In the genomic region with DNA sequence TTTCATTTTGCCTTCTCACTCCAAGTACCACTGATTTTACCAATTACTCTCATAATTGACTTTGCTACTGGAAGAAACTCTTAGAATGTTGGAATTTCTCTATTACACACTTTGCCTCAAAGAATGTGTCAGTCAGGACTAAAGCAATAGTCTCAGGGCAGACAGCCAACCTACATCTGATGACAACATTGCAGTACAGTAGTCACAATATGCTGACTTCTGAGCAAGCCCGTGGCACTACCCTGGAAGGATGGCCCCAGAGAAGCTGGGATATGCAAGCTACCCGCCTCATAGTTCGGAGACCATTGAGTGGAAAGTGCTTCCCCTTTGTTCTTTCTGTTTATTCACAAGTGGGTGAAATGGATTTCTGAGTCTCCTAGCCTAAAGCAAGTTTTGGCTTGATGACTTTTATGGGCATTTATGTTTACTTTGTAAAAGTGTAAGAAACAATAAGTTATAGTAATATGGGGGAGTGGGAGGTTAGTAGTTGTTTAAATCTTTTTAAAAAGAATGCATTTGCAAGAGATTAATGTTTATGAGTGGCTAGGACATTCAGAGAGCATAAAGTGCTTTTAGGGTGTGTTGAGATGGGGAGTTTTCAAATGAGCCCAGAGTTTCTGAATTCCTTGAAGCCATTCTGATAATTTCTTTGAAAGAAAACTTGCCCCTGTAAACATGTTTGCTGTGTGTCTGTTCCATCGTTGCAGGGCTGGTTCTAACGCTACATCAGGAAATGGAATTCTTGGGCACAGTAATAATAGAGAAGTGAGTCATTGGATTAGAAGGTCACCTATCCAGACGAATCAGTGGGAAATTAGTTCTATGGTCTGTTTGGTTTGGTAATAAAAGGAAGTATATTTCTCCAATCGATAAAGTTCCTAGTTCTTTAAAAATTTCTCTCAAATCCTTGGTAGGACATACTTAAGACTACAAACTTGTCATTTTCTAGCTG, we compare ENCODE assay signal across 11 cellular contexts.
A peak's percentile ranks its signal among the peaks of the same experiment; 100 is the strongest.
DNase-seq lines count a peak whose midpoint lies in the region; ATAC-seq and TF ChIP-seq lines count a peak whose summit lies in the region.
"Had no signal": no experiment of that assay in that cellular context is flagged by ENCODE, and none has a peak within 500 bp of the region (broad histone marks: within the 10 kb centered on the region; RNA-seq: fewer than 3 reads in every experiment).

No MANE protein-coding gene starts in this region.

- no peak for TF ChIP-seq POLR2A in IMR-90 (IDR thresholded peaks at IDR 0.05; ENCODE audit: low read depth, low read length)

- TF ChIP-seq RAD21 in IMR-90 (IDR thresholded peaks at IDR 0.05; ENCODE audit: low read length) = no peak

- no peak for TF ChIP-seq CTCF in IMR-90 (conservative IDR thresholded peaks at IDR 0.05; ENCODE audit: low read depth, low read length)
- no peak for TF ChIP-seq CTCF in brain (conservative IDR thresholded peaks at IDR 0.05)
- no peak for TF ChIP-seq CTCF in left lung (IDR thresholded peaks at IDR 0.05)

- no peaks in the 10 kb centered on the region for H4K20me1 ChIP-seq in IMR-90 (ENCODE audit: insufficient read depth, low read length)

- H3K27me3 ChIP-seq in IMR-90 (ENCODE audit: control insufficient read depth, insufficient read depth, low read length) = no peaks in the 10 kb centered on the region
- H3K27me3 ChIP-seq in left lung = no peaks in the 10 kb centered on the region
- H3K27me3 ChIP-seq: esophagus squamous epithelium, stomach had no signal

- peak overlapping the region in 3 of 5 experiments; percentile 3 to 63 (median 43) for H3K27ac Mint-ChIP-seq in brain
- H3K27ac Mint-ChIP-seq: activated naive CD4-positive, alpha-beta T cell treated with anti-CD3 and anti-CD28 coated beads, Interleukin-2, amount 50 U/mL, for 24 hours had no signal

- DNase-seq in AG08396 (ENCODE audit: low spot score) (peak; percentile 12), IMR-90 (peak; percentile 68), left lung (no peak), HuH-7.5 (ENCODE audit: low spot score) (no peak), SHP77 (lab: John Stamatoyannopoulos, UW) (no peak), GOT3 (lab: John Stamatoyannopoulos, UW) (no peak)
- DNase-seq: esophagus squamous epithelium, stomach had no signal

- peaks cover 32% of the 10 kb centered on the region for H3K4me1 Mint-ChIP-seq in brain
- H3K4me1 Mint-ChIP-seq: activated naive CD4-positive, alpha-beta T cell treated with anti-CD3 and anti-CD28 coated beads, Interleukin-2, amount 50 U/mL, for 24 hours had no signal

- H3K9me3 Mint-ChIP-seq in brain = peaks cover 0 to 14% (median 4%) of the 10 kb centered on the region in 5 experiments
- H3K9me3 Mint-ChIP-seq: activated naive CD4-positive, alpha-beta T cell treated with anti-CD3 and anti-CD28 coated beads, Interleukin-2, amount 50 U/mL, for 24 hours had no signal

- no peak overlapping the region for H3K4ac ChIP-seq in IMR-90 (ENCODE audit: low read depth, low read length)

- H3K36me3 ChIP-seq in IMR-90 (ENCODE audit: control insufficient read depth, insufficient read depth, low read length) = no peaks in the 10 kb centered on the region
- no peaks in the 10 kb centered on the region for H3K36me3 ChIP-seq in left lung
- H3K36me3 ChIP-seq: esophagus squamous epithelium, stomach had no signal

- H3K9me3 ChIP-seq in IMR-90 (ENCODE audit: control insufficient read depth, insufficient read depth, low read length) = peaks cover 1% of the 10 kb centered on the region; the same call in 1 of the 2 replicates
- no peaks in the 10 kb centered on the region for H3K9me3 ChIP-seq in left lung
- H3K9me3 ChIP-seq: esophagus squamous epithelium had no signal

- H3K27ac ChIP-seq in IMR-90 (ENCODE audit: insufficient read depth, low read length) (no peak overlapping the region), left lung (no peak overlapping the region)
- H3K27ac ChIP-seq: stomach had no signal

- H4K5ac ChIP-seq in IMR-90 (ENCODE audit: low read depth, low read length) = no peak overlapping the region

- H3K27me3 Mint-ChIP-seq in brain = peaks cover 3% of the 10 kb centered on the region

- POLR2A ChIA-PET in IMR-90 (lab: Charles Lee; ENCODE audit: unreplicated experiment) = no interaction called here

- H2AK9ac ChIP-seq in IMR-90 (replicated peaks; ENCODE audit: low read depth, low read length, poor library complexity) = no peak overlapping the region

- H2AK5ac ChIP-seq in IMR-90 (ENCODE audit: low read depth, low read length) = no peak overlapping the region

- no peaks in the 10 kb centered on the region for H3K79me1 ChIP-seq in IMR-90 (ENCODE audit: low read depth in 1 of 2, low read length in 2 of 2)

- ATAC-seq in IMR-90 (ENCODE audit: low read depth) (peak; percentile 46; the same call in 1 of the 2 replicates), left lung (peak; percentile 79), HG03571 (IDR thresholded peaks at IDR 0.05; ENCODE audit: unreplicated experiment) (no peak)

- H3K4me1 ChIP-seq in IMR-90 (ENCODE audit: control insufficient read depth, insufficient read depth, low read length) (peaks cover 7% of the 10 kb centered on the region), left lung (no peaks in the 10 kb centered on the region)

- in situ Hi-C loops in IMR-90 (cut with MboI; ENCODE audit: low sequenced_read_pairs) = no loop called here

- no peaks in the 10 kb centered on the region for H3K36me3 Mint-ChIP-seq in brain
- H3K36me3 Mint-ChIP-seq: activated naive CD4-positive, alpha-beta T cell treated with anti-CD3 and anti-CD28 coated beads, Interleukin-2, amount 50 U/mL, for 24 hours had no signal

- H4K8ac ChIP-seq in IMR-90 (ENCODE audit: low read depth in 2 of 2, low read length in 2 of 2) = no peak overlapping the region

- intact Hi-C loops in IMR-90 (cut with micrococcal nuclease) (no loop called here), left lung (cut with DNase I) (no loop called here)

- no peak overlapping the region for H3K56ac ChIP-seq in IMR-90 (ENCODE audit: extremely low read depth, insufficient read depth, low read length)

- no peaks in the 10 kb centered on the region; the same call in 1 of the 2 replicates for H3K9me1 ChIP-seq in IMR-90 (ENCODE audit: insufficient read depth, low read length)

- no CpG with 5 or more reads among the region's 7 CpGs for WGBS in IMR-90 (ENCODE audit: extremely low coverage in 2 of 2, insufficient read length in 1 of 2), 2 experiments

- no peak overlapping the region for H2BK15ac ChIP-seq in IMR-90 (ENCODE audit: low read depth, low read length)

- H3K14ac ChIP-seq in IMR-90 (replicated peaks; ENCODE audit: low read depth, low read length) = no peak overlapping the region

- H4K91ac ChIP-seq in IMR-90 (ENCODE audit: insufficient read depth, low read depth, low read length) = no peak overlapping the region

- no peak overlapping the region for H3K18ac ChIP-seq in IMR-90 (ENCODE audit: low read depth, low read length)

- 0 out of 2 replicates have a peak overlapping the region, but pooled peaks have one; percentile 20 for H3K4me2 ChIP-seq in IMR-90 (ENCODE audit: low read depth, low read length)

- no peak overlapping the region for H3K4me3 Mint-ChIP-seq in brain
- H3K4me3 Mint-ChIP-seq: activated naive CD4-positive, alpha-beta T cell treated with anti-CD3 and anti-CD28 coated beads, Interleukin-2, amount 50 U/mL, for 24 hours had no signal

- no TSS peak for BruUV-seq in IMR-90 (replicated peaks; lab: Mats Ljungman, UMichigan)

- CTCF ChIA-PET in IMR-90 (lab: Yijun Ruan, JAX) = no interaction called here

- H2AFZ ChIP-seq in IMR-90 (replicated peaks; ENCODE audit: low read length, poor library complexity) = peak overlapping the region; percentile 78

- no peak overlapping the region for H2BK5ac ChIP-seq in IMR-90 (ENCODE audit: low read depth, low read length, poor library complexity, severe bottlenecking)

- no peak overlapping the region for H3K9ac ChIP-seq in IMR-90 (ENCODE audit: low read depth, low read length)

- no peak overlapping the region for H3K23ac ChIP-seq in IMR-90 (ENCODE audit: low read depth, low read length)

- H2BK20ac ChIP-seq in IMR-90 (ENCODE audit: low read depth, low read length) = no peak overlapping the region

- dilution Hi-C loops in IMR-90 (cut with HindIII; ENCODE audit: low sequenced_read_pairs, unreplicated experiment) = no loop called here

- H2BK120ac ChIP-seq in IMR-90 (ENCODE audit: low read depth, low read length) = no peak overlapping the region

- no peak overlapping the region for H3K4me3 ChIP-seq in IMR-90 (ENCODE audit: insufficient read depth, low read depth, low read length)
- H3K4me3 ChIP-seq in left lung = no peak overlapping the region
- H3K4me3 ChIP-seq: esophagus squamous epithelium, stomach had no signal

TF ChIP-seq in IMR-90, 13 proteins besides CTCF, POLR2A, EP300 and RAD21:
- TF ChIP-seq, protein P1, sequence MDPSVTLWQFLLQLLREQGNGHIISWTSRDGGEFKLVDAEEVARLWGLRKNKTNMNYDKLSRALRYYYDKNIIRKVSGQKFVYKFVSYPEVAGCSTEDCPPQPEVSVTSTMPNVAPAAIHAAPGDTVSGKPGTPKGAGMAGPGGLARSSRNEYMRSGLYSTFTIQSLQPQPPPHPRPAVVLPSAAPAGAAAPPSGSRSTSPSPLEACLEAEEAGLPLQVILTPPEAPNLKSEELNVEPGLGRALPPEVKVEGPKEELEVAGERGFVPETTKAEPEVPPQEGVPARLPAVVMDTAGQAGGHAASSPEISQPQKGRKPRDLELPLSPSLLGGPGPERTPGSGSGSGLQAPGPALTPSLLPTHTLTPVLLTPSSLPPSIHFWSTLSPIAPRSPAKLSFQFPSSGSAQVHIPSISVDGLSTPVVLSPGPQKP (IDR thresholded peaks at IDR 0.05; ENCODE audit: borderline replicate concordance, low read depth, low read length) = no peak
- TF ChIP-seq CEBPB (IDR thresholded peaks at IDR 0.05; ENCODE audit: low read depth, low read length) = peak; percentile 30; the same call in 1 of the 2 replicates

Comparison
In these comparisons a context has a peak if more than half of its experiments do, and no peak if none do; other contexts are left out.
1. DNase-seq: peak in AG08396 (single experiment) and IMR-90 (single experiment); none in left lung (0 of 2), HuH-7.5 (single experiment), SHP77 (0 of 2) and GOT3 (single experiment).